In genomic region chr1:28680141-28680540, GRCh38 we compare ENCODE assay signal across 32 cellular contexts. TPM values are rescaled to one million over a fixed set of nuclear protein-coding genes. Genes with fewer than 3 reads are reported as not detected.
"Had no signal": no experiment of that assay in that cellular context is flagged by ENCODE, and none has a peak within 500 bp of the region (broad histone marks: within the 10 kb centered on the region; RNA-seq: fewer than 3 reads in every experiment).

No MANE protein-coding gene starts in this region.

- H3K9me3 Mint-ChIP-seq: activated CD4-positive, alpha-beta memory T cell treated with anti-CD3 and anti-CD28 coated beads, Interleukin-2, amount 10 ng/mL, durations not matched to agents 7 days and 5 days; activated CD4-positive, alpha-beta T cell treated with anti-CD3 and anti-CD28 coated beads, Interleukin-2, amount 10 ng/mL, durations not matched to agents 7 days and 5 days; activated naive CD4-positive, alpha-beta T cell treated with anti-CD3 and anti-CD28 coated beads for 36 hours; activated naive CD4-positive, alpha-beta T cell treated with anti-CD3 and anti-CD28 coated beads, Interleukin-2, amount 50 U/mL, for 24 hours; activated naive CD8-positive, alpha-beta T cell treated with anti-CD3 and anti-CD28 coated beads for 36 hours; activated naive CD8-positive, alpha-beta T cell treated with anti-CD3 and anti-CD28 coated beads, Interleukin-2, amount 50 U/mL, for 24 hours; activated T-cell treated with anti-CD3 and anti-CD28 coated beads, Interleukin-2, amount 50 U/mL, for 4 hours; activated T-helper 17 cell treated with anti-CD3 and anti-CD28 coated beads, Interleukin-2, amount 50 U/mL, for 72 hours; WTC11 had no signal

- H3K27me3 ChIP-seq: breast epithelium, cardiac muscle cell, esophagus squamous epithelium, gastroesophageal sphincter, heart right ventricle had no signal

- H3K27me3 Mint-ChIP-seq: activated CD4-positive, alpha-beta memory T cell treated with anti-CD3 and anti-CD28 coated beads, Interleukin-2, amount 10 ng/mL, durations not matched to agents 7 days and 5 days; activated CD4-positive, alpha-beta T cell treated with anti-CD3 and anti-CD28 coated beads, Interleukin-2, amount 10 ng/mL, durations not matched to agents 7 days and 5 days; activated naive CD4-positive, alpha-beta T cell treated with anti-CD3 and anti-CD28 coated beads, Interleukin-2, amount 50 U/mL, for 24 hours; activated naive CD8-positive, alpha-beta T cell treated with anti-CD3 and anti-CD28 coated beads for 36 hours; activated naive CD8-positive, alpha-beta T cell treated with anti-CD3 and anti-CD28 coated beads, Interleukin-2, amount 50 U/mL, for 24 hours; activated T-helper 17 cell treated with anti-CD3 and anti-CD28 coated beads, Interleukin-2, amount 50 U/mL, for 72 hours had no signal

- H3K4me3 ChIP-seq: breast epithelium, cardiac muscle cell, esophagus squamous epithelium, gastroesophageal sphincter, heart right ventricle had no signal

- H3K27ac Mint-ChIP-seq: activated CD4-positive, alpha-beta T cell treated with anti-CD3 and anti-CD28 coated beads, Interleukin-2, amount 10 ng/mL, durations not matched to agents 7 days and 5 days; activated naive CD4-positive, alpha-beta T cell treated with anti-CD3 and anti-CD28 coated beads for 36 hours; activated naive CD4-positive, alpha-beta T cell treated with anti-CD3 and anti-CD28 coated beads, Interleukin-2, amount 50 U/mL, for 24 hours; activated naive CD8-positive, alpha-beta T cell treated with anti-CD3 and anti-CD28 coated beads for 36 hours; activated naive CD8-positive, alpha-beta T cell treated with anti-CD3 and anti-CD28 coated beads, Interleukin-2, amount 50 U/mL, for 24 hours; activated T-helper 17 cell treated with anti-CD3 and anti-CD28 coated beads, Interleukin-2, amount 50 U/mL, for 72 hours had no signal

- ATAC-seq: activated naive CD8-positive, alpha-beta T cell treated with anti-CD3 and anti-CD28 coated beads, Interleukin-2, amount 50 U/mL, for 24 hours; activated T-cell treated with anti-CD3 and anti-CD28 coated beads, Interleukin-2, amount 50 U/mL, for 4 hours; activated T-helper 17 cell treated with anti-CD3 and anti-CD28 coated beads, Interleukin-2, amount 50 U/mL, for 72 hours; gastroesophageal sphincter; heart right ventricle; WTC11 had no signal

- H3K9me3 ChIP-seq: breast epithelium, esophagus squamous epithelium, gastroesophageal sphincter, heart right ventricle had no signal

- DNase-seq: activated CD4-positive, alpha-beta memory T cell treated with anti-CD3 and anti-CD28 coated beads, Interleukin-2, amount 10 ng/mL, durations not matched to agents 7 days and 5 days; activated CD4-positive, alpha-beta T cell treated with anti-CD3 and anti-CD28 coated beads for 1 hour; activated CD4-positive, alpha-beta T cell treated with anti-CD3 and anti-CD28 coated beads for 4 hours; activated CD4-positive, alpha-beta T cell treated with anti-CD3 and anti-CD28 coated beads, Interleukin-2, amount 10 ng/mL, durations not matched to agents 7 days and 5 days; activated CD4-positive, alpha-beta T cell treated with anti-CD3 and anti-CD28 coated beads, Interleukin-2, amount 50 U/mL, for 4 hours; activated effector memory CD4-positive, alpha-beta T cell treated with Interleukin-2 at 50 U/mL for 16 hours; activated naive CD4-positive, alpha-beta T cell treated with anti-CD3 and anti-CD28 coated beads for 36 hours; activated naive CD8-positive, alpha-beta T cell treated with anti-CD3 and anti-CD28 coated beads for 36 hours; activated naive CD8-positive, alpha-beta T cell treated with anti-CD3 and anti-CD28 coated beads, Interleukin-2, amount 50 U/mL, for 24 hours; activated T-cell treated with anti-CD3 and anti-CD28 coated beads, Interleukin-2, amount 50 U/mL, for 4 hours; amniotic stem cell; anterior cingulate cortex; central memory CD4-positive, alpha-beta T cell; cerebellar nuclear complex; cortex of kidney; dermis blood vessel endothelial cell; effector CD8-positive, alpha-beta T cell; esophagus squamous epithelium; foreskin melanocyte; heart right ventricle; T-helper 2 cell had no signal

- H3K4me3 Mint-ChIP-seq: activated CD4-positive, alpha-beta memory T cell treated with anti-CD3 and anti-CD28 coated beads, Interleukin-2, amount 10 ng/mL, durations not matched to agents 7 days and 5 days; activated CD4-positive, alpha-beta T cell treated with anti-CD3 and anti-CD28 coated beads, Interleukin-2, amount 10 ng/mL, durations not matched to agents 7 days and 5 days; activated naive CD4-positive, alpha-beta T cell treated with anti-CD3 and anti-CD28 coated beads for 36 hours; activated naive CD4-positive, alpha-beta T cell treated with anti-CD3 and anti-CD28 coated beads, Interleukin-2, amount 50 U/mL, for 24 hours; activated naive CD8-positive, alpha-beta T cell treated with anti-CD3 and anti-CD28 coated beads for 36 hours; activated naive CD8-positive, alpha-beta T cell treated with anti-CD3 and anti-CD28 coated beads, Interleukin-2, amount 50 U/mL, for 24 hours; activated T-cell treated with anti-CD3 and anti-CD28 coated beads, Interleukin-2, amount 50 U/mL, for 4 hours; activated T-helper 17 cell treated with anti-CD3 and anti-CD28 coated beads, Interleukin-2, amount 50 U/mL, for 72 hours; WTC11 had no signal

- H3K4me1 ChIP-seq: breast epithelium, gastroesophageal sphincter had no signal

- H3K36me3 Mint-ChIP-seq: activated naive CD8-positive, alpha-beta T cell treated with anti-CD3 and anti-CD28 coated beads for 36 hours had no signal

- H3K4me1 Mint-ChIP-seq: activated naive CD8-positive, alpha-beta T cell treated with anti-CD3 and anti-CD28 coated beads for 36 hours had no signal

- H3K36me3 ChIP-seq: breast epithelium, cardiac muscle cell had no signal

RNA-seq across cellular contexts. Expression of gene RNU11, which starts 31.7 kb away (rescaled TPM):
- total RNA-seq: activated CD4-positive, alpha-beta memory T cell treated with anti-CD3 and anti-CD28 coated beads, Interleukin-2, amount 10 ng/mL, durations not matched to agents 7 days and 5 days; activated CD4-positive, alpha-beta T cell treated with anti-CD3 and anti-CD28 coated beads, Interleukin-2, amount 10 ng/mL, durations not matched to agents 7 days and 5 days; activated naive CD4-positive, alpha-beta T cell treated with anti-CD3 and anti-CD28 coated beads for 36 hours; activated naive CD8-positive, alpha-beta T cell treated with anti-CD3 and anti-CD28 coated beads for 36 hours; activated T-cell treated with anti-CD3 and anti-CD28 coated beads, Interleukin-2, amount 50 U/mL, for 4 hours; activated T-helper 17 cell treated with anti-CD3 and anti-CD28 coated beads, Interleukin-2, amount 50 U/mL, for 72 hours; astrocyte; breast epithelium; cardiac muscle cell; dermis blood vessel endothelial cell; endothelial cell of umbilical vein; esophagus squamous epithelium; fibroblast of lung; gastroesophageal sphincter; glomerular endothelial cell; heart right ventricle; T-helper 1 cell treated with Interleukin-12 subunit alpha and Interleukin-12 subunit beta and Interleukin-4 antibody, amounts not matched to agents 30 ng/mL and 1 ng/mL, for 36 hours; WTC11 had no signal
